Comparison of ENCODE assay signal across 22 cellular contexts in genomic region chr12:10236720-10237119, GRCh38. TPM values are rescaled to one million over a fixed set of nuclear protein-coding genes. Genes with fewer than 3 reads are reported as not detected.
"Had no signal": no experiment of that assay in that cellular context is flagged by ENCODE, and none has a peak within 500 bp of the region (broad histone marks: within the 10 kb centered on the region; RNA-seq: fewer than 3 reads in every experiment).

No MANE protein-coding gene starts in this region.

- H3K36me3 Mint-ChIP-seq: memory B cell had no signal

- DNase-seq: effector memory CD4-positive, alpha-beta T cell; esophagus squamous epithelium; foreskin fibroblast; glutamatergic neuron; kidney; left cardiac atrium; left ventricle myocardium inferior; lower lobe of right lung; psoas muscle; right lobe of liver; stimulated activated CD4-positive, alpha-beta T cell treated with anti-CD3 and anti-CD28 coated beads, Interleukin-1b, Interleukin-23, amount 100 ng/mL, for 48 hours; stimulated activated CD4-positive, alpha-beta T cell treated with anti-CD3 and anti-CD28 coated beads, Interleukin-4, amount 100 ng/mL, for 24 hours; stimulated activated naive B cell treated with anti-CD40 and anti-IgM and Interleukin-4, amounts not matched to agents 10 μg/mL and 1 μg/mL and 100 μg/mL, for 72 hours; trophoblast cell had no signal

- H3K4me3 ChIP-seq: esophagus squamous epithelium, gastroesophageal sphincter, left ventricle myocardium inferior, lower lobe of right lung, psoas muscle, right lobe of liver had no signal

- H3K27me3 ChIP-seq: esophagus squamous epithelium, gastroesophageal sphincter, neutrophil, right lobe of liver had no signal

- H3K4me1 Mint-ChIP-seq: memory B cell, nephron had no signal

- H3K4me1 ChIP-seq: esophagus squamous epithelium, gastroesophageal sphincter, left ventricle myocardium inferior, psoas muscle, right lobe of liver had no signal

- H3K27ac Mint-ChIP-seq: memory B cell; mesothelial cell of epicardium; nephron; stimulated activated naive B cell treated with anti-CD40 and anti-IgM and Interleukin-4, amounts not matched to agents 10 μg/mL and 1 μg/mL and 100 μg/mL, for 72 hours had no signal

- H3K36me3 ChIP-seq: esophagus squamous epithelium, gastroesophageal sphincter, lower lobe of right lung, neutrophil, right lobe of liver had no signal

- H3K9me3 ChIP-seq: gastroesophageal sphincter, lower lobe of right lung, neutrophil, psoas muscle, right lobe of liver had no signal

- H3K27ac ChIP-seq: esophagus squamous epithelium, gastroesophageal sphincter, left ventricle myocardium inferior, lower lobe of right lung, neutrophil, psoas muscle, right lobe of liver had no signal

- ATAC-seq: gastroesophageal sphincter; left cardiac atrium; lower lobe of right lung; psoas muscle; right lobe of liver; stimulated activated naive B cell treated with anti-CD40 and anti-IgM and Interleukin-4, amounts not matched to agents 10 μg/mL and 1 μg/mL and 100 μg/mL, for 72 hours had no signal

- H3K4me3 Mint-ChIP-seq: memory B cell; mesothelial cell of epicardium; nephron; stimulated activated naive B cell treated with anti-CD40 and anti-IgM and Interleukin-4, amounts not matched to agents 10 μg/mL and 1 μg/mL and 100 μg/mL, for 72 hours had no signal

RNA-seq across cellular contexts. Expression of gene TMEM52B, which starts 57.9 kb away (rescaled TPM):
- total RNA-seq: epithelial cell of proximal tubule, esophagus squamous epithelium, left cardiac atrium, left ventricle myocardium inferior, myocyte, osteoblast, psoas muscle had no signal
- polyA plus RNA-seq: psoas muscle had no signal
